In the genomic region with DNA sequence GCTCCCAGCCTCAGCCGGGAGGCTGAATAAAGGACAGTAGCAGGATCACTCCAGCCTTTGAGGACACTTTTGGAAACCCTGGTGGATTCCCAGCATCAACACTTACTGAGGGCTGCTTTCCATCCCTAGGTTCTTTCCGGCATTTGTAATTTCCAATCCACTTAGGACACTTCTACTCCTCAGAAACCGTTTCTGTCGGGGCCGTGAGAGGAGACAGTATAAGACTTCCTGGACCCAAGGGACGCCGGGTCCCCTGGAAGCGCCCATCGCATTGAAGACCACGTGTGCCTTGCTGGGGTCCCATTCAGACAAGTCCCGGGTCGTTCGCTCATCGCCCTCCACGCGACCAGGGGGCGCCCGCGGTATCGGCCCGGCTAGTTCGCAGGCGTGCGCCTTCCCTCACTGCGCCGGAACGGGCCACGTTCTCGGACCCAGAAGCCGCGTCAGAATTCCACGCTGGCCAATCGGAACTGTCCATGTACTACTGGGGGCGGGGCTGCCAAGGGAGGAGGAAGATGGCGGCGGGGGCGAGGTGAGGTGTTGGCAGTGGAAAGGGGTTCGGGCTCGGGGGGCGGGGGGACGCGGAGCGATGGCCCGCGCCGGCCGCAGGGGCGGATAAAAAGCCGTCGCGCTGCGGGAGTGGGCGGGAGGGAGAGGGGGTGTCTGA, we compare ENCODE assay signal across 1 cellular context.
TF ChIP-seq lines count a peak whose summit lies in the region.

A gene (plus strand): TSS at position 479 of the 667 bp plus-strand sequence. CDS start 202 bp downstream, outside the sequence.

TF ChIP-seq in HepG2, 621 proteins besides CTCF, POLR2A, EP300 and RAD21 (continued from another document and continues in another):
- TF ChIP-seq, protein P1, sequence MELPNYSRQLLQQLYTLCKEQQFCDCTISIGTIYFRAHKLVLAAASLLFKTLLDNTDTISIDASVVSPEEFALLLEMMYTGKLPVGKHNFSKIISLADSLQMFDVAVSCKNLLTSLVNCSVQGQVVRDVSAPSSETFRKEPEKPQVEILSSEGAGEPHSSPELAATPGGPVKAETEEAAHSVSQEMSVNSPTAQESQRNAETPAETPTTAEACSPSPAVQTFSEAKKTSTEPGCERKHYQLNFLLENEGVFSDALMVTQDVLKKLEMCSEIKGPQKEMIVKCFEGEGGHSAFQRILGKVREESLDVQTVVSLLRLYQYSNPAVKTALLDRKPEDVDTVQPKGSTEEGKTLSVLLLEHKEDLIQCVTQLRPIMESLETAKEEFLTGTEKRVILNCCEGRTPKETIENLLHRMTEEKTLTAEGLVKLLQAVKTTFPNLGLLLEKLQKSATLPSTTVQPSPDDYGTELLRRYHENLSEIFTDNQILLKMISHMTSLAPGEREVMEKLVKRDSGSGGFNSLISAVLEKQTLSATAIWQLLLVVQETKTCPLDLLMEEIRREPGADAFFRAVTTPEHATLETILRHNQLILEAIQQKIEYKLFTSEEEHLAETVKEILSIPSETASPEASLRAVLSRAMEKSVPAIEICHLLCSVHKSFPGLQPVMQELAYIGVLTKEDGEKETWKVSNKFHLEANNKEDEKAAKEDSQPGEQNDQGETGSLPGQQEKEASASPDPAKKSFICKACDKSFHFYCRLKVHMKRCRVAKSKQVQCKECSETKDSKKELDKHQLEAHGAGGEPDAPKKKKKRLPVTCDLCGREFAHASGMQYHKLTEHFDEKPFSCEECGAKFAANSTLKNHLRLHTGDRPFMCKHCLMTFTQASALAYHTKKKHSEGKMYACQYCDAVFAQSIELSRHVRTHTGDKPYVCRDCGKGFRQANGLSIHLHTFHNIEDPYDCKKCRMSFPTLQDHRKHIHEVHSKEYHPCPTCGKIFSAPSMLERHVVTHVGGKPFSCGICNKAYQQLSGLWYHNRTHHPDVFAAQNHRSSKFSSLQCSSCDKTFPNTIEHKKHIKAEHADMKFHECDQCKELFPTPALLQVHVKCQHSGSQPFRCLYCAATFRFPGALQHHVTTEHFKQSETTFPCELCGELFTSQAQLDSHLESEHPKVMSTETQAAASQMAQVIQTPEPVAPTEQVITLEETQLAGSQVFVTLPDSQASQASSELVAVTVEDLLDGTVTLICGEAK (IDR thresholded peaks at IDR 0.05) = no peak
- TF ChIP-seq, protein P1 (CRISPR knock-in tag; IDR thresholded peaks at IDR 0.05) = peak; percentile 64; the same call in 1 of the 2 replicates
- TF ChIP-seq ZNF562 (CRISPR knock-in tag; IDR thresholded peaks at IDR 0.05; ENCODE audit: borderline replicate concordance) (no peak; the same call in 1 of the 2 replicates), ZNF460 (CRISPR knock-in tag; IDR thresholded peaks at IDR 0.05; ENCODE audit: borderline replicate concordance) (no peak; the same call in 1 of the 2 replicates), ARHGAP35 (CRISPR knock-in tag; IDR thresholded peaks at IDR 0.05; ENCODE audit: borderline replicate concordance) (peak; percentile 43; the same call in 1 of the 2 replicates), ZNF543 (CRISPR knock-in tag; IDR thresholded peaks at IDR 0.05) (peak; percentile 50; the same call in 1 of the 2 replicates), MED8 (CRISPR knock-in tag; IDR thresholded peaks at IDR 0.05; ENCODE audit: insufficient replicate concordance) (no peak), FLYWCH1 (CRISPR knock-in tag; IDR thresholded peaks at IDR 0.05) (no peak), PHF21A (CRISPR knock-in tag; IDR thresholded peaks at IDR 0.05) (0 out of 2 replicates have a peak, but pooled peaks have one; percentile 34), HNRNPUL1 (IDR thresholded peaks at IDR 0.05; ENCODE audit: low read depth, low read length) (no peak), MTF1 (CRISPR knock-in tag; IDR thresholded peaks at IDR 0.05) (no peak), NCOR1 (IDR thresholded peaks at IDR 0.05; ENCODE audit: borderline replicate concordance, low read length) (no peak), PCBP2 (optimal IDR thresholded peaks at IDR 0.05; ENCODE audit: low read depth, low read length, poor library complexity, severe bottlenecking) (no peak), ZNF550 (CRISPR knock-in tag; IDR thresholded peaks at IDR 0.05; ENCODE audit: borderline replicate concordance) (no peak), ATF1 (CRISPR knock-in tag; IDR thresholded peaks at IDR 0.05) (peak; percentile 93), ZNF253 (CRISPR knock-in tag; IDR thresholded peaks at IDR 0.05; ENCODE audit: borderline replicate concordance) (no peak), MED13 (CRISPR knock-in tag; IDR thresholded peaks at IDR 0.05) (no peak), RFX3 (CRISPR knock-in tag; IDR thresholded peaks at IDR 0.05) (no peak), ZNF430 (CRISPR knock-in tag; IDR thresholded peaks at IDR 0.05) (peak; percentile 73), AHR (CRISPR knock-in tag; IDR thresholded peaks at IDR 0.05) (peak; percentile 45; the same call in 1 of the 2 replicates), RXRB (CRISPR knock-in tag; IDR thresholded peaks at IDR 0.05; ENCODE audit: borderline replicate concordance) (peak; percentile 69; the same call in 1 of the 2 replicates), ZNF891 (CRISPR knock-in tag; IDR thresholded peaks at IDR 0.05) (peak; percentile 86), IRF2 (CRISPR knock-in tag; IDR thresholded peaks at IDR 0.05) (peak; percentile 97), ADNP (CRISPR knock-in tag; IDR thresholded peaks at IDR 0.05) (no peak), RARA (CRISPR knock-in tag; IDR thresholded peaks at IDR 0.05) (no peak), SMC3 (IDR thresholded peaks at IDR 0.05; ENCODE audit: low read length) (no peak)
- TF ChIP-seq, protein P2, sequence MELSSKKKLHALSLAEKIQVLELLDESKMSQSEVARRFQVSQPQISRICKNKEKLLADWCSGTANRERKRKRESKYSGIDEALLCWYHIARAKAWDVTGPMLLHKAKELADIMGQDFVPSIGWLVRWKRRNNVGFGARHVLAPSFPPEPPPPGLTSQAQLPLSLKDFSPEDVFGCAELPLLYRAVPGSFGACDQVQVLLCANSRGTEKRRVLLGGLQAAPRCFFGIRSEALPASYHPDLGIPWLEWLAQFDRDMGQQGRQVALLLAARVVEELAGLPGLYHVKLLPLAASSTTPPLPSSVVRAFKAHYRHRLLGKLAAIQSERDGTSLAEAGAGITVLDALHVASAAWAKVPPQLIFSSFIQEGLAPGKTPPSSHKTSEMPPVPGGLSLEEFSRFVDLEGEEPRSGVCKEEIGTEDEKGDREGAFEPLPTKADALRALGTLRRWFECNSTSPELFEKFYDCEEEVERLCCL (CRISPR knock-in tag; IDR thresholded peaks at IDR 0.05; ENCODE audit: borderline replicate concordance) = no peak
- TF ChIP-seq, protein P3, sequence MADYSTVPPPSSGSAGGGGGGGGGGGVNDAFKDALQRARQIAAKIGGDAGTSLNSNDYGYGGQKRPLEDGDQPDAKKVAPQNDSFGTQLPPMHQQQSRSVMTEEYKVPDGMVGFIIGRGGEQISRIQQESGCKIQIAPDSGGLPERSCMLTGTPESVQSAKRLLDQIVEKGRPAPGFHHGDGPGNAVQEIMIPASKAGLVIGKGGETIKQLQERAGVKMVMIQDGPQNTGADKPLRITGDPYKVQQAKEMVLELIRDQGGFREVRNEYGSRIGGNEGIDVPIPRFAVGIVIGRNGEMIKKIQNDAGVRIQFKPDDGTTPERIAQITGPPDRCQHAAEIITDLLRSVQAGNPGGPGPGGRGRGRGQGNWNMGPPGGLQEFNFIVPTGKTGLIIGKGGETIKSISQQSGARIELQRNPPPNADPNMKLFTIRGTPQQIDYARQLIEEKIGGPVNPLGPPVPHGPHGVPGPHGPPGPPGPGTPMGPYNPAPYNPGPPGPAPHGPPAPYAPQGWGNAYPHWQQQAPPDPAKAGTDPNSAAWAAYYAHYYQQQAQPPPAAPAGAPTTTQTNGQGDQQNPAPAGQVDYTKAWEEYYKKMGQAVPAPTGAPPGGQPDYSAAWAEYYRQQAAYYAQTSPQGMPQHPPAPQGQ (CRISPR knock-in tag; IDR thresholded peaks at IDR 0.05; ENCODE audit: borderline replicate concordance) = no peak
- TF ChIP-seq, protein P4, sequence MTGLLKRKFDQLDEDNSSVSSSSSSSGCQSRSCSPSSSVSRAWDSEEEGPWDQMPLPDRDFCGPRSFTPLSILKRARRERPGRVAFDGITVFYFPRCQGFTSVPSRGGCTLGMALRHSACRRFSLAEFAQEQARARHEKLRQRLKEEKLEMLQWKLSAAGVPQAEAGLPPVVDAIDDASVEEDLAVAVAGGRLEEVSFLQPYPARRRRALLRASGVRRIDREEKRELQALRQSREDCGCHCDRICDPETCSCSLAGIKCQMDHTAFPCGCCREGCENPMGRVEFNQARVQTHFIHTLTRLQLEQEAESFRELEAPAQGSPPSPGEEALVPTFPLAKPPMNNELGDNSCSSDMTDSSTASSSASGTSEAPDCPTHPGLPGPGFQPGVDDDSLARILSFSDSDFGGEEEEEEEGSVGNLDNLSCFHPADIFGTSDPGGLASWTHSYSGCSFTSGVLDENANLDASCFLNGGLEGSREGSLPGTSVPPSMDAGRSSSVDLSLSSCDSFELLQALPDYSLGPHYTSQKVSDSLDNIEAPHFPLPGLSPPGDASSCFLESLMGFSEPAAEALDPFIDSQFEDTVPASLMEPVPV (CRISPR knock-in tag; IDR thresholded peaks at IDR 0.05) = peak; percentile 80; the same call in 1 of the 2 replicates
- TF ChIP-seq, protein P5, sequence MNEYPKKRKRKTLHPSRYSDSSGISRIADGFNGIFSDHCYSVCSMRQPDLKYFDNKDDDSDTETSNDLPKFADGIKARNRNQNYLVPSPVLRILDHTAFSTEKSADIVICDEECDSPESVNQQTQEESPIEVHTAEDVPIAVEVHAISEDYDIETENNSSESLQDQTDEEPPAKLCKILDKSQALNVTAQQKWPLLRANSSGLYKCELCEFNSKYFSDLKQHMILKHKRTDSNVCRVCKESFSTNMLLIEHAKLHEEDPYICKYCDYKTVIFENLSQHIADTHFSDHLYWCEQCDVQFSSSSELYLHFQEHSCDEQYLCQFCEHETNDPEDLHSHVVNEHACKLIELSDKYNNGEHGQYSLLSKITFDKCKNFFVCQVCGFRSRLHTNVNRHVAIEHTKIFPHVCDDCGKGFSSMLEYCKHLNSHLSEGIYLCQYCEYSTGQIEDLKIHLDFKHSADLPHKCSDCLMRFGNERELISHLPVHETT (CRISPR knock-in tag; conservative IDR thresholded peaks at IDR 0.05) = peak; percentile 87
- TF ChIP-seq, protein P6, sequence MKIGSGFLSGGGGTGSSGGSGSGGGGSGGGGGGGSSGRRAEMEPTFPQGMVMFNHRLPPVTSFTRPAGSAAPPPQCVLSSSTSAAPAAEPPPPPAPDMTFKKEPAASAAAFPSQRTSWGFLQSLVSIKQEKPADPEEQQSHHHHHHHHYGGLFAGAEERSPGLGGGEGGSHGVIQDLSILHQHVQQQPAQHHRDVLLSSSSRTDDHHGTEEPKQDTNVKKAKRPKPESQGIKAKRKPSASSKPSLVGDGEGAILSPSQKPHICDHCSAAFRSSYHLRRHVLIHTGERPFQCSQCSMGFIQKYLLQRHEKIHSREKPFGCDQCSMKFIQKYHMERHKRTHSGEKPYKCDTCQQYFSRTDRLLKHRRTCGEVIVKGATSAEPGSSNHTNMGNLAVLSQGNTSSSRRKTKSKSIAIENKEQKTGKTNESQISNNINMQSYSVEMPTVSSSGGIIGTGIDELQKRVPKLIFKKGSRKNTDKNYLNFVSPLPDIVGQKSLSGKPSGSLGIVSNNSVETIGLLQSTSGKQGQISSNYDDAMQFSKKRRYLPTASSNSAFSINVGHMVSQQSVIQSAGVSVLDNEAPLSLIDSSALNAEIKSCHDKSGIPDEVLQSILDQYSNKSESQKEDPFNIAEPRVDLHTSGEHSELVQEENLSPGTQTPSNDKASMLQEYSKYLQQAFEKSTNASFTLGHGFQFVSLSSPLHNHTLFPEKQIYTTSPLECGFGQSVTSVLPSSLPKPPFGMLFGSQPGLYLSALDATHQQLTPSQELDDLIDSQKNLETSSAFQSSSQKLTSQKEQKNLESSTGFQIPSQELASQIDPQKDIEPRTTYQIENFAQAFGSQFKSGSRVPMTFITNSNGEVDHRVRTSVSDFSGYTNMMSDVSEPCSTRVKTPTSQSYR (CRISPR knock-in tag; IDR thresholded peaks at IDR 0.05; ENCODE audit: borderline replicate concordance) = peak; percentile 52; the same call in 1 of the 2 replicates
